1 cellular context compared by ENCODE assay signal in genomic region chr16:1067629-1068028, GRCh38.
TF ChIP-seq lines count a peak whose summit lies in the region.

No MANE protein-coding gene starts in this region.

TF ChIP-seq in WTC11, 78 proteins besides CTCF, POLR2A, EP300 and RAD21 (continued from another document):
- no peak for TF ChIP-seq E2F1 (CRISPR knock-in tag; IDR thresholded peaks at IDR 0.05)
- no peak for TF ChIP-seq TP53 (CRISPR knock-in tag; IDR thresholded peaks at IDR 0.05)
- no peak for TF ChIP-seq SMAD4 (CRISPR knock-in tag; IDR thresholded peaks at IDR 0.05)
- TF ChIP-seq, protein P1, sequence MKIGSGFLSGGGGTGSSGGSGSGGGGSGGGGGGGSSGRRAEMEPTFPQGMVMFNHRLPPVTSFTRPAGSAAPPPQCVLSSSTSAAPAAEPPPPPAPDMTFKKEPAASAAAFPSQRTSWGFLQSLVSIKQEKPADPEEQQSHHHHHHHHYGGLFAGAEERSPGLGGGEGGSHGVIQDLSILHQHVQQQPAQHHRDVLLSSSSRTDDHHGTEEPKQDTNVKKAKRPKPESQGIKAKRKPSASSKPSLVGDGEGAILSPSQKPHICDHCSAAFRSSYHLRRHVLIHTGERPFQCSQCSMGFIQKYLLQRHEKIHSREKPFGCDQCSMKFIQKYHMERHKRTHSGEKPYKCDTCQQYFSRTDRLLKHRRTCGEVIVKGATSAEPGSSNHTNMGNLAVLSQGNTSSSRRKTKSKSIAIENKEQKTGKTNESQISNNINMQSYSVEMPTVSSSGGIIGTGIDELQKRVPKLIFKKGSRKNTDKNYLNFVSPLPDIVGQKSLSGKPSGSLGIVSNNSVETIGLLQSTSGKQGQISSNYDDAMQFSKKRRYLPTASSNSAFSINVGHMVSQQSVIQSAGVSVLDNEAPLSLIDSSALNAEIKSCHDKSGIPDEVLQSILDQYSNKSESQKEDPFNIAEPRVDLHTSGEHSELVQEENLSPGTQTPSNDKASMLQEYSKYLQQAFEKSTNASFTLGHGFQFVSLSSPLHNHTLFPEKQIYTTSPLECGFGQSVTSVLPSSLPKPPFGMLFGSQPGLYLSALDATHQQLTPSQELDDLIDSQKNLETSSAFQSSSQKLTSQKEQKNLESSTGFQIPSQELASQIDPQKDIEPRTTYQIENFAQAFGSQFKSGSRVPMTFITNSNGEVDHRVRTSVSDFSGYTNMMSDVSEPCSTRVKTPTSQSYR (CRISPR knock-in tag; IDR thresholded peaks at IDR 0.05), result no peak
- TF ChIP-seq NR3C1 (CRISPR knock-in tag; conservative IDR thresholded peaks at IDR 0.05; ENCODE audit: low read depth), result no peak
- no peak for TF ChIP-seq ZNF396 (CRISPR knock-in tag; IDR thresholded peaks at IDR 0.05; ENCODE audit: borderline replicate concordance)
- TF ChIP-seq ZNF423 (CRISPR knock-in tag; IDR thresholded peaks at IDR 0.05), result no peak
- TF ChIP-seq, protein P2, sequence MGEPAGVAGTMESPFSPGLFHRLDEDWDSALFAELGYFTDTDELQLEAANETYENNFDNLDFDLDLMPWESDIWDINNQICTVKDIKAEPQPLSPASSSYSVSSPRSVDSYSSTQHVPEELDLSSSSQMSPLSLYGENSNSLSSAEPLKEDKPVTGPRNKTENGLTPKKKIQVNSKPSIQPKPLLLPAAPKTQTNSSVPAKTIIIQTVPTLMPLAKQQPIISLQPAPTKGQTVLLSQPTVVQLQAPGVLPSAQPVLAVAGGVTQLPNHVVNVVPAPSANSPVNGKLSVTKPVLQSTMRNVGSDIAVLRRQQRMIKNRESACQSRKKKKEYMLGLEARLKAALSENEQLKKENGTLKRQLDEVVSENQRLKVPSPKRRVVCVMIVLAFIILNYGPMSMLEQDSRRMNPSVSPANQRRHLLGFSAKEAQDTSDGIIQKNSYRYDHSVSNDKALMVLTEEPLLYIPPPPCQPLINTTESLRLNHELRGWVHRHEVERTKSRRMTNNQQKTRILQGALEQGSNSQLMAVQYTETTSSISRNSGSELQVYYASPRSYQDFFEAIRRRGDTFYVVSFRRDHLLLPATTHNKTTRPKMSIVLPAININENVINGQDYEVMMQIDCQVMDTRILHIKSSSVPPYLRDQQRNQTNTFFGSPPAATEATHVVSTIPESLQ (CRISPR knock-in tag; IDR thresholded peaks at IDR 0.05), result no peak
- TF ChIP-seq, protein P3, sequence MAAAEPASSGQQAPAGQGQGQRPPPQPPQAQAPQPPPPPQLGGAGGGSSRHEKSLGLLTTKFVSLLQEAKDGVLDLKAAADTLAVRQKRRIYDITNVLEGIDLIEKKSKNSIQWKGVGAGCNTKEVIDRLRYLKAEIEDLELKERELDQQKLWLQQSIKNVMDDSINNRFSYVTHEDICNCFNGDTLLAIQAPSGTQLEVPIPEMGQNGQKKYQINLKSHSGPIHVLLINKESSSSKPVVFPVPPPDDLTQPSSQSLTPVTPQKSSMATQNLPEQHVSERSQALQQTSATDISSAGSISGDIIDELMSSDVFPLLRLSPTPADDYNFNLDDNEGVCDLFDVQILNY (CRISPR knock-in tag; IDR thresholded peaks at IDR 0.05), result no peak
